Comparison of ENCODE assay signal across 15 cellular contexts in the genomic region with DNA sequence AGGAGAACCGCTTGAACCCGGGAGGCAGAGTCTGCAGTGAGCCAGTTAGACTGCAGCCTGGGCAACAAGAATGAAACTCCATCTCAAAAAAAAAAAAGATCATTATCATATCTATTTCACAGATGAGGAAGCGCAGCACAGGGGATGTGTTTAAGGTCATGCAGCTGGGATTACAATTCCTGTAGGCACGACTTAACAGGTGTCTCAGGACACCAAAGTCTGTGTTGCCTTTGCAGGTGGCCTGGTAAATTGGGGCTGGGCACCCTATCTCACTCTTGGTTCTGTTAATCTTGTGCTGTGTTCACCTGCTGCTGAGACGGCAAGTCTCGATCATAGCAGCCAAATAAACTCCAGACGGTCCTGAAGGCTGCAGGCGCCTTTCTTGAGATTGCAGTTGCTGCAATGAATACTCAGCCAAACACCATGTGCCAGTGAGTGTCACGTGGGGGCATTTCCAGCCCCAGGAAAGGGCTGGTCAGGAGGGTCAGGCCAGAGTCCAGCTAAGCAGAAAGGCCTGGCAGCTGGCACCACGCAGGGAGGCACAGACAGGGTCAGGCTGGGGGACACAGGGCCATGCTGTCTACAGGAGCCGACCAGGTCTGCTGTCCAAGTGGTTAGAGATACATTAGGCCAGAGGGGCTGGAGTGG. TPM values are rescaled to one million over a fixed set of nuclear protein-coding genes. Genes with fewer than 3 reads are reported as not detected.
DNase-seq lines count a peak whose midpoint lies in the region; ATAC-seq, FAIRE-seq and TF ChIP-seq lines count a peak whose summit lies in the region.
"Had no signal": no experiment of that assay in that cellular context is flagged by ENCODE, and none has a peak within 500 bp of the region (broad histone marks: within the 10 kb centered on the region; RNA-seq: fewer than 3 reads in every experiment).

No MANE protein-coding gene starts in this region.

- no peaks in the 10 kb centered on the region for H4K20me1 ChIP-seq in DND-41 (ENCODE audit: insufficient read depth, low read length)

- DNase-seq in DND-41, result no peak
- DNase-seq in SK-MEL-5 (ENCODE audit: low read depth, low spot score), result peak; percentile 26
- peak; percentile 19 to 60 for DNase-seq in hippocampal formation (lab: John Stamatoyannopoulos, UW)
- DNase-seq in progenitor cell of endocrine pancreas (ENCODE audit: low spot score, unreplicated experiment), result no peak
- no peak for DNase-seq in SIG-M5 (lab: John Stamatoyannopoulos, UW)
- DNase-seq in NCI-H526 (lab: John Stamatoyannopoulos, UW), result no peak
- DNase-seq in GM12891 (ENCODE audit: insufficient read length, low spot score), result no peak
- no peak for DNase-seq in COLO668 (lab: John Stamatoyannopoulos, UW; ENCODE audit: unreplicated experiment)
- DNase-seq: activated naive CD4-positive, alpha-beta T cell treated with anti-CD3 and anti-CD28 coated beads, Interleukin-2, amount 50 U/mL, for 16 hours; colonic mucosa; HFFc6; naive thymus-derived CD4-positive, alpha-beta T cell; NCI-H2081 treated with DMSO at 0.1 percent for 48 hours; PC-3; stimulated activated CD4-positive, alpha-beta T cell treated with anti-CD3 and anti-CD28 coated beads, Interleukin-15, amount 100 ng/mL, for 24 hours had no signal

- H3K4me3 Mint-ChIP-seq in progenitor cell of endocrine pancreas (ENCODE audit: low read depth), result no peak overlapping the region
- H3K4me3 Mint-ChIP-seq: HFFc6; naive thymus-derived CD4-positive, alpha-beta T cell had no signal

- H3K4me1 ChIP-seq in DND-41 (ENCODE audit: insufficient read depth, low read length), result 0 out of 2 replicates have a peak, but pooled peaks cover 5% of the 10 kb centered on the region
- H3K4me1 ChIP-seq: colonic mucosa had no signal

- TF ChIP-seq POLR2A in GM12891 (IDR thresholded peaks at IDR 0.05; ENCODE audit: low read depth, low read length), result no peak

- no peak overlapping the region for H3K4me3 ChIP-seq in DND-41 (ENCODE audit: low read depth in 1 of 2, low read length in 2 of 2)
- H3K4me3 ChIP-seq: colonic mucosa had no signal

- H3K27me3 ChIP-seq in DND-41 (ENCODE audit: insufficient read depth, low read length, poor library complexity), result no peaks in the 10 kb centered on the region
- H3K27me3 ChIP-seq: colonic mucosa had no signal

- H3K36me3 ChIP-seq in DND-41 (ENCODE audit: insufficient read depth, low read length), result no peaks in the 10 kb centered on the region
- H3K36me3 ChIP-seq: colonic mucosa had no signal

- H3K4me2 ChIP-seq in DND-41 (ENCODE audit: insufficient read depth, low read length), result no peak overlapping the region

- H3K27ac ChIP-seq in DND-41 (ENCODE audit: low read length), result peak overlapping the region; percentile 18; the same call in 1 of the 2 replicates
- H3K27ac ChIP-seq: colonic mucosa had no signal

- peak overlapping the region; percentile 71 for H3K27ac Mint-ChIP-seq in progenitor cell of endocrine pancreas
- H3K27ac Mint-ChIP-seq: HFFc6; naive thymus-derived CD4-positive, alpha-beta T cell had no signal

- no peak overlapping the region for H3K9ac ChIP-seq in DND-41 (ENCODE audit: low read depth, low read length)

- H3K27me3 Mint-ChIP-seq in progenitor cell of endocrine pancreas, result peaks cover 10% of the 10 kb centered on the region

- no peak for FAIRE-seq in GM12891 (lab: Jason Lieb, UNC)

- H3K36me3 Mint-ChIP-seq in progenitor cell of endocrine pancreas (ENCODE audit: insufficient read depth), result no peaks in the 10 kb centered on the region
- H3K36me3 Mint-ChIP-seq: naive thymus-derived CD4-positive, alpha-beta T cell had no signal

- peak; percentile 48 for ATAC-seq in DND-41 (ENCODE audit: insufficient read depth, low read depth)
- ATAC-seq: naive thymus-derived CD4-positive, alpha-beta T cell; PC-3 had no signal

- H3K4me1 Mint-ChIP-seq in progenitor cell of endocrine pancreas (ENCODE audit: low read depth), result peaks cover 7% of the 10 kb centered on the region

- no peak overlapping the region for H2AFZ ChIP-seq in DND-41 (ENCODE audit: low read depth, low read length)

- no peaks in the 10 kb centered on the region for H3K79me2 ChIP-seq in DND-41 (ENCODE audit: insufficient read depth, low read length)

- no peaks in the 10 kb centered on the region for H3K9me3 ChIP-seq in DND-41 (ENCODE audit: insufficient read depth, low read length, severe bottlenecking)
- H3K9me3 ChIP-seq: colonic mucosa had no signal

- H3K9me3 Mint-ChIP-seq in progenitor cell of endocrine pancreas (ENCODE audit: low read depth), result no peaks in the 10 kb centered on the region
- H3K9me3 Mint-ChIP-seq: HFFc6 had no signal

- in situ Hi-C loops in SK-MEL-5 (cut with HindIII; ENCODE audit: low pct_unique_long_range_greater_than_20kb, low sequenced_read_pairs), result no loop called here

- no peak for TF ChIP-seq CTCF in DND-41 (IDR thresholded peaks at IDR 0.05; ENCODE audit: borderline replicate concordance, extremely low read depth, low read length, poor library complexity, severe bottlenecking)
- no peak for TF ChIP-seq CTCF in progenitor cell of endocrine pancreas (IDR thresholded peaks at IDR 0.05; ENCODE audit: unreplicated experiment)

TF ChIP-seq in GM12891, 5 proteins besides CTCF, POLR2A, EP300 and RAD21:
- no peak for TF ChIP-seq TAF1 (IDR thresholded peaks at IDR 0.05; ENCODE audit: low read depth, low read length)
- TF ChIP-seq PAX5 (IDR thresholded peaks at IDR 0.05; ENCODE audit: insufficient read depth, low read length, severe bottlenecking), result no peak
- no peak for TF ChIP-seq POU2F2 (IDR thresholded peaks at IDR 0.05; ENCODE audit: low read depth, low read length)
- TF ChIP-seq SPI1 (IDR thresholded peaks at IDR 0.05; ENCODE audit: low read depth, low read length), result no peak
- no peak for TF ChIP-seq POLR2AphosphoS5 (IDR thresholded peaks at IDR 0.05; ENCODE audit: low read depth, low read length)

RNA-seq across cellular contexts. Expression of a gene that starts 55.8 kb away (rescaled TPM):
- 0.08 TPM in 1 of 2 replicates, not detected in the other for total RNA-seq in SK-MEL-5 (2014; rRNA removed; shearing (Covaris generic))
- polyA plus RNA-seq in SK-MEL-5 (2015; cell fraction: cytosol; rRNA removed), result not detected in 2 replicates
- polyA plus RNA-seq in SK-MEL-5 (2015; cell fraction: nucleus; rRNA removed), result not detected in 2 replicates
- not detected in 2 replicates for total RNA-seq in progenitor cell of endocrine pancreas
- polyA plus RNA-seq in GM12891 (2012; ENCODE audit: low read depth, missing spikeins), result 6.1 TPM
- total RNA-seq: HFFc6 had no signal

Comparison
In these comparisons a context has a peak if more than half of its experiments do, and no peak if none do; other contexts are left out.
1. DNase-seq: peak in SK-MEL-5 (single experiment) and hippocampal formation (2 of 2); none in DND-41 (single experiment), progenitor cell of endocrine pancreas (single experiment), SIG-M5 (single experiment), NCI-H526 (0 of 2), GM12891 (single experiment) and COLO668 (single experiment).